In genomic region chr2:23447405-23447804, GRCh38 we compare ENCODE assay signal across 26 cellular contexts.
"Had no signal": no experiment of that assay in that cellular context is flagged by ENCODE, and none has a peak within 500 bp of the region (broad histone marks: within the 10 kb centered on the region; RNA-seq: fewer than 3 reads in every experiment).

No MANE protein-coding gene starts in this region.

- H3K27me3 ChIP-seq: stomach, suprapubic skin, testis, thyroid gland, tibial artery, tibial nerve, transverse colon, upper lobe of left lung, upper lobe of right lung, uterus, vagina had no signal

- H3K27me3 Mint-ChIP-seq: stimulated activated memory B cell treated with anti-CD40 and anti-IgM and Interleukin-4, amounts not matched to agents 10 μg/mL and 1 μg/mL and 100 μg/mL, for 72 hours; type B pancreatic cell had no signal

- ATAC-seq: stimulated activated effector memory CD8-positive, alpha-beta T cell treated with anti-CD3 and anti-CD28 coated beads, Interleukin-12 subunit alpha, Interleukin-12 subunit beta, amount 100 ng/mL, for 72 hours; stimulated activated memory B cell treated with anti-CD40 and anti-IgM and Interleukin-4, amounts not matched to agents 10 μg/mL and 1 μg/mL and 100 μg/mL, for 72 hours; stimulated activated naive B cell treated with anti-CD40 and anti-IgM and Interleukin-4, amounts not matched to agents 10 μg/mL and 1 μg/mL and 100 μg/mL, for 72 hours; stimulated activated naive CD8-positive, alpha-beta T cell treated with anti-CD3 and anti-CD28 coated beads, Interleukin-15, amount 100 ng/mL, for 72 hours; stimulated activated naive CD8-positive, alpha-beta T cell treated with anti-CD3 and anti-CD28 coated beads, Interleukin-15, Interleukin-2, amounts not matched to agents 100 U/mL and 50 U/mL, for 24 hours; upper lobe of right lung had no signal

- H3K27ac Mint-ChIP-seq: stimulated activated effector memory CD8-positive, alpha-beta T cell treated with anti-CD3 and anti-CD28 coated beads, Interleukin-12 subunit alpha, Interleukin-12 subunit beta, amount 100 ng/mL, for 72 hours; stimulated activated memory B cell treated with anti-CD40 and anti-IgM and Interleukin-4, amounts not matched to agents 10 μg/mL and 1 μg/mL and 100 μg/mL, for 72 hours; stimulated activated naive B cell treated with anti-CD40 and anti-IgM and Interleukin-4, amounts not matched to agents 10 μg/mL and 1 μg/mL and 100 μg/mL, for 72 hours; stimulated activated naive CD8-positive, alpha-beta T cell treated with anti-CD3 and anti-CD28 coated beads, Interleukin-15, amount 100 ng/mL, for 72 hours; stimulated activated naive CD8-positive, alpha-beta T cell treated with anti-CD3 and anti-CD28 coated beads, Interleukin-15, Interleukin-2, amounts not matched to agents 100 ng/mL and 50 ng/mL, for 24 hours; type B pancreatic cell had no signal

- H3K9me3 Mint-ChIP-seq: stimulated activated effector memory CD8-positive, alpha-beta T cell treated with anti-CD3 and anti-CD28 coated beads, Interleukin-12 subunit alpha, Interleukin-12 subunit beta, amount 100 ng/mL, for 72 hours; stimulated activated naive B cell treated with anti-CD40 and anti-IgM and Interleukin-4, amounts not matched to agents 10 μg/mL and 1 μg/mL and 100 μg/mL, for 72 hours; type B pancreatic cell had no signal

- DNase-seq: stimulated activated CD4-positive, alpha-beta T cell treated with anti-CD3 and anti-CD28 coated beads, Interleukin-2, amount 100 ng/mL, for 48 hours; stimulated activated CD4-positive, alpha-beta T cell treated with anti-CD3 and anti-CD28 coated beads, Interleukin-4, amount 100 ng/mL, for 1 hour; stimulated activated CD4-positive, alpha-beta T cell treated with anti-CD3 and anti-CD28 coated beads, Interleukin-4, amount 100 ng/mL, for 24 hours; stimulated activated CD4-positive, alpha-beta T cell treated with anti-CD3 and anti-CD28 coated beads, Interleukin-4, amount 100 ng/mL, for 4 hours; stimulated activated naive B cell treated with anti-CD40 and anti-IgM and Interleukin-4, amounts not matched to agents 10 μg/mL and 1 μg/mL and 100 μg/mL, for 72 hours; stimulated activated naive CD4-positive, alpha-beta T cell; stimulated activated naive CD4-positive, alpha-beta T cell treated with Interleukin-2 at 50 U/mL for 16 hours; stimulated activated naive CD8-positive, alpha-beta T cell treated with anti-CD3 and anti-CD28 coated beads, Interleukin-15, amount 100 ng/mL, for 72 hours; stimulated activated naive CD8-positive, alpha-beta T cell treated with anti-CD3 and anti-CD28 coated beads, Interleukin-15, Interleukin-2, amounts not matched to agents 100 U/mL and 50 U/mL, for 24 hours; stomach; substantia nigra; testis; thyroid gland; tibial artery; transverse colon; upper lobe of left lung; upper lobe of right lung; uterus had no signal

- H3K4me1 ChIP-seq: suprapubic skin, testis, thyroid gland, upper lobe of right lung, uterus, vagina had no signal

- H3K9me3 ChIP-seq: stomach, suprapubic skin, testis, thoracic aorta, thyroid gland, transverse colon, upper lobe of left lung, upper lobe of right lung, uterus, vagina had no signal

- H3K36me3 Mint-ChIP-seq: stimulated activated effector memory CD8-positive, alpha-beta T cell treated with anti-CD3 and anti-CD28 coated beads, Interleukin-12 subunit alpha, Interleukin-12 subunit beta, amount 100 ng/mL, for 72 hours; stimulated activated memory B cell treated with anti-CD40 and anti-IgM and Interleukin-4, amounts not matched to agents 10 μg/mL and 1 μg/mL and 100 μg/mL, for 72 hours; stimulated activated naive B cell treated with anti-CD40 and anti-IgM and Interleukin-4, amounts not matched to agents 10 μg/mL and 1 μg/mL and 100 μg/mL, for 72 hours had no signal

- H3K36me3 ChIP-seq: stomach, suprapubic skin, thoracic aorta, thyroid gland, tibial artery, transverse colon, upper lobe of left lung, upper lobe of right lung, uterus, vagina had no signal

- H3K4me3 Mint-ChIP-seq: stimulated activated effector memory CD8-positive, alpha-beta T cell treated with anti-CD3 and anti-CD28 coated beads, Interleukin-12 subunit alpha, Interleukin-12 subunit beta, amount 100 ng/mL, for 72 hours; stimulated activated memory B cell treated with anti-CD40 and anti-IgM and Interleukin-4, amounts not matched to agents 10 μg/mL and 1 μg/mL and 100 μg/mL, for 72 hours; stimulated activated naive B cell treated with anti-CD40 and anti-IgM and Interleukin-4, amounts not matched to agents 10 μg/mL and 1 μg/mL and 100 μg/mL, for 72 hours; stimulated activated naive CD8-positive, alpha-beta T cell treated with anti-CD3 and anti-CD28 coated beads, Interleukin-15, amount 100 ng/mL, for 72 hours; stimulated activated naive CD8-positive, alpha-beta T cell treated with anti-CD3 and anti-CD28 coated beads, Interleukin-15, Interleukin-2, amounts not matched to agents 100 ng/mL and 50 ng/mL, for 24 hours; type B pancreatic cell had no signal

- H3K4me3 ChIP-seq: stomach, suprapubic skin, testis, thoracic aorta, thyroid gland, tibial artery, tibial nerve, transverse colon, upper lobe of left lung, upper lobe of right lung, uterus, vagina had no signal

- H3K27ac ChIP-seq: stomach, suprapubic skin, testis, thoracic aorta, thyroid gland, tibial artery, tibial nerve, transverse colon, upper lobe of left lung, upper lobe of right lung, uterus, vagina had no signal

- H3K4me1 Mint-ChIP-seq: stimulated activated effector memory CD8-positive, alpha-beta T cell treated with anti-CD3 and anti-CD28 coated beads, Interleukin-12 subunit alpha, Interleukin-12 subunit beta, amount 100 ng/mL, for 72 hours had no signal
